ENCODE assay signal across 8 cellular contexts in genomic region chr4:88456757-88457306, GRCh38. TPM values are rescaled to one million over a fixed set of nuclear protein-coding genes. Genes with fewer than 3 reads are reported as not detected.
DNase-seq lines count a peak whose midpoint lies in the region; ATAC-seq and TF ChIP-seq lines count a peak whose summit lies in the region.

Gene HERC5, plus strand, starts transcription at chr4:88457119. Its CDS starts 151 bp downstream, at chr4:88457270.

- H3K27me3 Mint-ChIP-seq in nephron progenitor cell (ENCODE audit: low read depth, poor library complexity) = peaks cover 50% of the 10 kb centered on the region
- peaks cover 6% of the 10 kb centered on the region for H3K27me3 Mint-ChIP-seq in stimulated activated naive CD8-positive, alpha-beta T cell treated with anti-CD3 and anti-CD28 coated beads, Interleukin-15, Interleukin-2, amounts not matched to agents 100 ng/mL and 50 ng/mL, for 24 hours

- TF ChIP-seq CTCF in fibroblast of villous mesenchyme (IDR thresholded peaks at IDR 0.05; ENCODE audit: insufficient read depth, low read depth, low read length) = peak; percentile 62
- TF ChIP-seq CTCF in nephron progenitor cell (IDR thresholded peaks at IDR 0.05) = peak; percentile 43

- ATAC-seq in GM21390 (IDR thresholded peaks at IDR 0.05; ENCODE audit: unreplicated experiment) = peak; percentile 90

- H3K4me3 ChIP-seq in fibroblast of villous mesenchyme (ENCODE audit: low read depth, low read length) = peak within 1 kb of the TSS; percentile 56

- H3K36me3 Mint-ChIP-seq in nephron progenitor cell (ENCODE audit: low read depth) = peaks cover 5% of the 10 kb centered on the region
- H3K36me3 Mint-ChIP-seq in stimulated activated naive CD8-positive, alpha-beta T cell treated with anti-CD3 and anti-CD28 coated beads, Interleukin-15, Interleukin-2, amounts not matched to agents 100 ng/mL and 50 ng/mL, for 24 hours (ENCODE audit: low read depth) = no peaks in the 10 kb centered on the region

- DNase-seq in DMS114 treated with DMSO at 0.1 percent for 48 hours (lab: John Stamatoyannopoulos, UW; ENCODE audit: unreplicated experiment) (peak; percentile 71), HUDEP-2 (lab: John Stamatoyannopoulos, UW; ENCODE audit: unreplicated experiment in 76 of 76) (peak in 72 of 76 experiments; percentile 7 to 87 (median 64)), RPMI8226 (peak; percentile 93), fibroblast of villous mesenchyme (ENCODE audit: low read depth) (peak; percentile 91), nephron progenitor cell (peak; percentile 84)
- peak; percentile 87 for DNase-seq in activated T-helper 9 cell treated with anti-CD3 and anti-CD28 coated beads, Interleukin-2, amount 50 U/mL, for 16 hours (ENCODE audit: low read depth)

- H3K4me3 Mint-ChIP-seq in nephron progenitor cell = peak within 1 kb of the TSS; percentile 88
- peak within 1 kb of the TSS; percentile 96 for H3K4me3 Mint-ChIP-seq in stimulated activated naive CD8-positive, alpha-beta T cell treated with anti-CD3 and anti-CD28 coated beads, Interleukin-15, Interleukin-2, amounts not matched to agents 100 ng/mL and 50 ng/mL, for 24 hours

- H3K4me1 Mint-ChIP-seq in nephron progenitor cell = peaks cover 5% of the 10 kb centered on the region
- H3K4me1 Mint-ChIP-seq in stimulated activated naive CD8-positive, alpha-beta T cell treated with anti-CD3 and anti-CD28 coated beads, Interleukin-15, Interleukin-2, amounts not matched to agents 100 ng/mL and 50 ng/mL, for 24 hours (ENCODE audit: low read depth) = peaks cover 26% of the 10 kb centered on the region

- peak within 1 kb of the TSS; percentile 96 for H3K27ac Mint-ChIP-seq in nephron progenitor cell
- H3K27ac Mint-ChIP-seq in stimulated activated naive CD8-positive, alpha-beta T cell treated with anti-CD3 and anti-CD28 coated beads, Interleukin-15, Interleukin-2, amounts not matched to agents 100 ng/mL and 50 ng/mL, for 24 hours = peak within 1 kb of the TSS; percentile 99

- peaks cover 12% of the 10 kb centered on the region for H3K9me3 Mint-ChIP-seq in nephron progenitor cell
- peaks cover 4% of the 10 kb centered on the region for H3K9me3 Mint-ChIP-seq in stimulated activated naive CD8-positive, alpha-beta T cell treated with anti-CD3 and anti-CD28 coated beads, Interleukin-15, Interleukin-2, amounts not matched to agents 100 ng/mL and 50 ng/mL, for 24 hours

RNA-seq across cellular contexts. Expression of gene HERC5, which starts in this region (rescaled TPM):
- 0.64 and 0.86 TPM in 2 replicates for total RNA-seq in fibroblast of villous mesenchyme

Comparison
In these comparisons a context has a peak if more than half of its experiments do, and no peak if none do; other contexts are left out.
1. Peak in every context shown above with its lines: DNase-seq, ATAC-seq and H3K4me3 ChIP-seq.
2. Peak in DNase-seq and H3K4me3 ChIP-seq in fibroblast of villous mesenchyme; RNA of the gene not detected or under 1 TPM.